Comparison of ENCODE assay signal across 1 cellular context in genomic region chr14:36361210-36361853, GRCh38.
A peak's percentile ranks its signal among the peaks of the same experiment; 100 is the strongest.
TF ChIP-seq lines count a peak whose summit lies in the region.

No MANE protein-coding gene starts in this region.

TF ChIP-seq in K562, 482 proteins besides CTCF, POLR2A, EP300 and RAD21 (continued from another document):
- TF ChIP-seq FOS (IDR thresholded peaks at IDR 0.05; ENCODE audit: extremely low read depth, insufficient read length) (no peak), MED1 (CRISPR knock-in tag; IDR thresholded peaks at IDR 0.05; ENCODE audit: borderline replicate concordance) (no peak), ID3 (CRISPR knock-in tag; IDR thresholded peaks at IDR 0.05) (no peak), ID3 (tag; IDR thresholded peaks at IDR 0.05) (peak; percentile 73; the same call in 1 of the 2 replicates), ZNF280B (CRISPR knock-in tag; IDR thresholded peaks at IDR 0.05) (no peak), ESRRA (IDR thresholded peaks at IDR 0.05; ENCODE audit: borderline replicate concordance, low read depth) (no peak), MAFF (IDR thresholded peaks at IDR 0.05; ENCODE audit: low read length) (peak; percentile 27; the same call in 1 of the 2 replicates), HSF4 (CRISPR knock-in tag; IDR thresholded peaks at IDR 0.05; ENCODE audit: borderline replicate concordance) (no peak), TCFL5 (CRISPR knock-in tag; conservative IDR thresholded peaks at IDR 0.05) (no peak), ZNF785 (CRISPR knock-in tag; IDR thresholded peaks at IDR 0.05) (no peak), JUNB (CRISPR knock-in tag; conservative IDR thresholded peaks at IDR 0.05) (no peak), E2F4 (CRISPR knock-in tag; IDR thresholded peaks at IDR 0.05; ENCODE audit: low read depth) (no peak), C11orf30 (IDR thresholded peaks at IDR 0.05; ENCODE audit: low read depth) (no peak), ZHX1 (conservative IDR thresholded peaks at IDR 0.05; ENCODE audit: low read length) (no peak), SPI1 (IDR thresholded peaks at IDR 0.05; ENCODE audit: borderline replicate concordance, low read depth, low read length) (no peak), ADNP (tag; IDR thresholded peaks at IDR 0.05) (no peak), ZNF57 (CRISPR knock-in tag; IDR thresholded peaks at IDR 0.05) (no peak), RBM34 (IDR thresholded peaks at IDR 0.05; ENCODE audit: borderline replicate concordance, insufficient read depth, low read length) (no peak), ZNF316 (IDR thresholded peaks at IDR 0.05) (peak; percentile 61), LEF1 (IDR thresholded peaks at IDR 0.05) (no peak), NFE2 (IDR thresholded peaks at IDR 0.05; ENCODE audit: low read depth) (peak; percentile 66), PYGO2 (tag; IDR thresholded peaks at IDR 0.05) (no peak), SRSF3 (IDR thresholded peaks at IDR 0.05; ENCODE audit: insufficient read depth, low read length) (no peak), ETV6 (IDR thresholded peaks at IDR 0.05; ENCODE audit: borderline replicate concordance in 1 of 2, low read depth in 2 of 2, low read length in 1 of 2) (no peak), ETV6 (CRISPR knock-in tag; IDR thresholded peaks at IDR 0.05; ENCODE audit: borderline replicate concordance) (no peak), HDGF (IDR thresholded peaks at IDR 0.05) (no peak), FOXP4 (CRISPR knock-in tag; IDR thresholded peaks at IDR 0.05; ENCODE audit: borderline replicate concordance) (no peak), ZNF764 (CRISPR knock-in tag; IDR thresholded peaks at IDR 0.05; ENCODE audit: low read depth) (no peak), HNRNPL (IDR thresholded peaks at IDR 0.05; ENCODE audit: low read depth, low read length) (no peak), MAFG (tag; conservative IDR thresholded peaks at IDR 0.05) (0 out of 2 replicates have a peak, but pooled peaks have one; percentile 39), ZNF175 (CRISPR knock-in tag; IDR thresholded peaks at IDR 0.05; ENCODE audit: low read depth) (no peak), GABPB1 (CRISPR knock-in tag; IDR thresholded peaks at IDR 0.05) (no peak), ZNF232 (CRISPR knock-in tag; IDR thresholded peaks at IDR 0.05) (no peak), POU5F1 (IDR thresholded peaks at IDR 0.05; ENCODE audit: borderline replicate concordance, low read depth, low read length, partially characterized antibody) (no peak), NFYB (IDR thresholded peaks at IDR 0.05; ENCODE audit: extremely low read depth, insufficient read length) (no peak), PCBP2 (IDR thresholded peaks at IDR 0.05; ENCODE audit: low read depth, low read length, poor library complexity, severe bottlenecking) (no peak)
